In the genomic region with DNA sequence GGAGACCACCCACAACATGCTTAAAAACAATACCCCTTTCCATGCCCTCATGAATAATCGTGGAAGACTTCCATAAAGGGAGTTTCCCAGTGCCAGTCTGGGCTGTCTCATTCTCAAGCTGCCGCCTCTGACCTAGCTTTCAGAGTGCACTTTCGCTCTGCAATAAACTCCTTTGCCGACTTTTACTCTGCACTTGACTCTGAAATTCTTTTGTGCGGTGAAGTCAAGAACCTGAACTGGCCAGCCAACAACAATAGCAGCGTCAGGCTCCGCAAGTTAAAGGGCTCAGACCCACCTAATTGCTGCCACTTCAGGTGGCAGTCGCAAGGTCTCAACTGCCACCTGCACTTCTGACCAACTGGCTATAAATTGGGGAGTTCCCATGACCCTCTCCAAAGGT, we compare ENCODE assay signal across 24 cellular contexts. TPM values are rescaled to one million over a fixed set of nuclear protein-coding genes. Genes with fewer than 3 reads are reported as not detected.
DNase-seq lines count a peak whose midpoint lies in the region; ATAC-seq and TF ChIP-seq lines count a peak whose summit lies in the region.
"Had no signal": no experiment of that assay in that cellular context is flagged by ENCODE, and none has a peak within 500 bp of the region (broad histone marks: within the 10 kb centered on the region; RNA-seq: fewer than 3 reads in every experiment).

No MANE protein-coding gene starts in this region.

- TF ChIP-seq CTCF in H9 (conservative IDR thresholded peaks at IDR 0.05), result no peak
- TF ChIP-seq CTCF in epithelial cell of esophagus (IDR thresholded peaks at IDR 0.05; ENCODE audit: insufficient read depth, low read depth, low read length, missing control alignments), result no peak
- no peak for TF ChIP-seq CTCF in lower lobe of right lung (IDR thresholded peaks at IDR 0.05)
- no peak for TF ChIP-seq CTCF in suprapubic skin (IDR thresholded peaks at IDR 0.05)
- TF ChIP-seq CTCF in breast epithelium (IDR thresholded peaks at IDR 0.05), result no peak

- H2AK5ac ChIP-seq in H9 (ENCODE audit: insufficient read length, low read length), result no peak overlapping the region

- H3K56ac ChIP-seq in H9 (ENCODE audit: insufficient read length, low read depth, low read length), result no peak overlapping the region

- no peak overlapping the region for H2BK12ac ChIP-seq in H9 (ENCODE audit: insufficient read length, low read depth, low read length)

- H3K27ac ChIP-seq in H9 (ENCODE audit: insufficient read length, low read depth, low read length), result no peak overlapping the region
- H3K27ac ChIP-seq in lower lobe of right lung, result no peak overlapping the region
- H3K27ac ChIP-seq in suprapubic skin, result no peak overlapping the region
- no peak overlapping the region for H3K27ac ChIP-seq in breast epithelium
- H3K27ac ChIP-seq: HL-60, Peyer's patch, SK-N-MC had no signal

- peaks cover 44 to 50% of the 10 kb centered on the region in 2 experiments for H3K4me1 Mint-ChIP-seq in H9

- no peak overlapping the region for H2BK5ac ChIP-seq in H9 (ENCODE audit: insufficient read length, low read length)

- peak; percentile 86 for DNase-seq in DMS79 (lab: John Stamatoyannopoulos, UW)
- no peak for DNase-seq in H9
- DNase-seq in epithelial cell of esophagus (ENCODE audit: low read depth), result peak; percentile 2
- DNase-seq in lower lobe of right lung, result no peak
- no peak for DNase-seq in suprapubic skin (ENCODE audit: low spot score in 2 of 2)
- no peak for DNase-seq in breast epithelium (ENCODE audit: low spot score in 2 of 2)
- DNase-seq in GM19240 (ENCODE audit: insufficient read length, low spot score), result no peak
- DNase-seq in NCI-H1092 treated with DMSO at 0.1 percent for 48 hours (lab: John Stamatoyannopoulos, UW), result no peak
- DNase-seq: DMS153, NCI-H1092, NCI-H1694, NCI-H2029 treated with DMSO at 0.1 percent for 48 hours, NCI-H2171, NCI-H226, NCI-H510A, NCI-H69, Peyer's patch, SHP77 treated with DMSO at 0.1 percent for 48 hours, SW 1271 had no signal

- H2AFZ ChIP-seq in H9 (ENCODE audit: low read length), result peak overlapping the region; percentile 10

- H3K23ac ChIP-seq in H9 (ENCODE audit: insufficient read length, low read depth, low read length), result no peak overlapping the region

- H3T11ph ChIP-seq in H9 (ENCODE audit: low read length), result no peak overlapping the region

- H4K5ac ChIP-seq in H9 (ENCODE audit: insufficient read length, low read depth, low read length), result no peak overlapping the region

- peaks cover 0 to 4% (median 0%) of the 10 kb centered on the region in 3 experiments; a peak in 1 of 7 replicates for H3K36me3 Mint-ChIP-seq in H9 (ENCODE audit: insufficient read depth in 1 of 3, low read depth in 3 of 3)

- no peaks in the 10 kb centered on the region for H3K36me3 ChIP-seq in lower lobe of right lung
- no peaks in the 10 kb centered on the region for H3K36me3 ChIP-seq in suprapubic skin
- H3K36me3 ChIP-seq in breast epithelium, result no peaks in the 10 kb centered on the region
- H3K36me3 ChIP-seq: Peyer's patch had no signal

- TF ChIP-seq POLR2A in suprapubic skin (IDR thresholded peaks at IDR 0.05) (no peak), breast epithelium (IDR thresholded peaks at IDR 0.05) (no peak)

- H3K4me1 ChIP-seq in H9 (ENCODE audit: insufficient read depth, low read length) (peaks cover 2% of the 10 kb centered on the region; the same call in 1 of the 2 replicates), lower lobe of right lung (no peaks in the 10 kb centered on the region), suprapubic skin (no peaks in the 10 kb centered on the region), breast epithelium (no peaks in the 10 kb centered on the region)
- H3K4me1 ChIP-seq: Peyer's patch had no signal

- H2BK20ac ChIP-seq in H9 (ENCODE audit: low read depth, low read length, poor library complexity, severe bottlenecking), result no peak overlapping the region

- no peaks in the 10 kb centered on the region for H3K79me1 ChIP-seq in H9 (ENCODE audit: insufficient read depth, low read depth, low read length, poor library complexity, severe bottlenecking)

- no peak overlapping the region for H3K14ac ChIP-seq in H9 (ENCODE audit: insufficient read depth, low read length)

- H3K27me3 Mint-ChIP-seq in H9 (ENCODE audit: low read depth), result no peaks in the 10 kb centered on the region; the same call in none of the 2 replicates

- H3K9me3 ChIP-seq in H9 (ENCODE audit: control insufficient read depth, low read depth, low read length) (peaks cover 4% of the 10 kb centered on the region), lower lobe of right lung (no peaks in the 10 kb centered on the region), suprapubic skin (no peaks in the 10 kb centered on the region), breast epithelium (peaks cover 0 to 4% of the 10 kb centered on the region in 2 donors)
- H3K9me3 ChIP-seq: Peyer's patch had no signal

- H3K9me3 Mint-ChIP-seq in H9, result peaks cover 3 to 5% of the 10 kb centered on the region in 2 experiments; a peak in 4 of 5 replicates

- H4K91ac ChIP-seq in H9 (ENCODE audit: insufficient read length, low read depth, low read length), result no peak overlapping the region

- no peaks in the 10 kb centered on the region for H3K27me3 ChIP-seq in H9 (ENCODE audit: insufficient read depth, low read length)
- peaks cover 13% of the 10 kb centered on the region for H3K27me3 ChIP-seq in lower lobe of right lung (ENCODE audit: low read depth)
- no peaks in the 10 kb centered on the region for H3K27me3 ChIP-seq in suprapubic skin
- H3K27me3 ChIP-seq in breast epithelium, result peaks cover 0 to 4% of the 10 kb centered on the region in 2 donors
- H3K27me3 ChIP-seq: Peyer's patch had no signal

- H4K8ac ChIP-seq in H9 (replicated peaks; ENCODE audit: insufficient read length, low read depth, low read length), result no peak overlapping the region

- H3K4me3 ChIP-seq in epithelial cell of esophagus (ENCODE audit: low read length), result no peak overlapping the region
- no peak overlapping the region for H3K4me3 ChIP-seq in lower lobe of right lung
- H3K4me3 ChIP-seq in suprapubic skin, result no peak overlapping the region
- H3K4me3 ChIP-seq in breast epithelium, result no peak overlapping the region
- H3K4me3 ChIP-seq: Peyer's patch, SK-N-MC had no signal

- no peaks in the 10 kb centered on the region for H3K79me2 ChIP-seq in H9 (ENCODE audit: insufficient read depth, low read length)

- no peak overlapping the region for H2BK120ac ChIP-seq in H9 (ENCODE audit: low read depth, low read length, poor library complexity, severe bottlenecking)

- H2BK15ac ChIP-seq in H9 (ENCODE audit: low read depth, low read length), result no peak overlapping the region

- no peak overlapping the region for H3K4me3 Mint-ChIP-seq in H9

- TF ChIP-seq EP300 in suprapubic skin (IDR thresholded peaks at IDR 0.05), result no peak

- intact Hi-C loops in lower lobe of right lung (cut with DNase I), result no loop called here
- intact Hi-C loops in breast epithelium (cut with DNase I; ENCODE audit: low total_unique reads), result no loop called here

- peak; percentile 58 to 71 for ATAC-seq in lower lobe of right lung

- no peaks in the 10 kb centered on the region for H4K20me1 ChIP-seq in H9 (ENCODE audit: control insufficient read depth, insufficient read depth, insufficient read length)

- H3K9ac ChIP-seq in H9 (ENCODE audit: extremely low read depth, insufficient read length, low read length), result no peak overlapping the region

- no peak overlapping the region; a peak in 1 of 7 replicates for H3K27ac Mint-ChIP-seq in H9

- H3K4me2 ChIP-seq in H9 (ENCODE audit: insufficient read depth, insufficient read length, low read length), result no peak overlapping the region

- H3K18ac ChIP-seq in H9 (ENCODE audit: insufficient read length, low read depth, low read length), result no peak overlapping the region

- no peaks in the 10 kb centered on the region for H3K23me2 ChIP-seq in H9 (ENCODE audit: insufficient read length, low read depth, low read length, poor library complexity, severe bottlenecking)

- WGBS in H9 (ENCODE audit: extremely low coverage, insufficient read length, low lambda C conversion rate), result no CpG with 5 or more reads among the region's 8 CpGs
- WGBS in suprapubic skin, result 71% methylated on average over 8 of the region's 8 CpGs

- H3K4ac ChIP-seq in H9 (ENCODE audit: low read depth, low read length), result no peak overlapping the region

RNA-seq across cellular contexts. Expression of gene LEUTX, which starts 10.3 kb away (rescaled TPM):
- total RNA-seq in H9 (2021) (not detected in 2 replicates), lower lobe of right lung (not detected), suprapubic skin (not detected), breast epithelium (not detected)
- total RNA-seq: A172, H4, OCI-LY7, Peyer's patch had no signal

RNA-seq across cellular contexts. Expression of gene CLC, which starts 30.5 kb away (rescaled TPM):
- total RNA-seq in H9 (2021) (0.39 and 0.88 TPM in 2 replicates), lower lobe of right lung (not detected), suprapubic skin (not detected), breast epithelium (not detected)
- total RNA-seq: A172, OCI-LY7, Peyer's patch had no signal

Comparison
In these comparisons a context has a peak if more than half of its experiments do, and no peak if none do; other contexts are left out.
1. DNase-seq: peak in DMS79 (single experiment) and epithelial cell of esophagus (single experiment); none in H9 (single experiment), lower lobe of right lung (single experiment), suprapubic skin (0 of 2), breast epithelium (0 of 2), GM19240 (single experiment) and NCI-H1092 treated with DMSO at 0.1 percent for 48 hours (single experiment).